In the genomic region with DNA sequence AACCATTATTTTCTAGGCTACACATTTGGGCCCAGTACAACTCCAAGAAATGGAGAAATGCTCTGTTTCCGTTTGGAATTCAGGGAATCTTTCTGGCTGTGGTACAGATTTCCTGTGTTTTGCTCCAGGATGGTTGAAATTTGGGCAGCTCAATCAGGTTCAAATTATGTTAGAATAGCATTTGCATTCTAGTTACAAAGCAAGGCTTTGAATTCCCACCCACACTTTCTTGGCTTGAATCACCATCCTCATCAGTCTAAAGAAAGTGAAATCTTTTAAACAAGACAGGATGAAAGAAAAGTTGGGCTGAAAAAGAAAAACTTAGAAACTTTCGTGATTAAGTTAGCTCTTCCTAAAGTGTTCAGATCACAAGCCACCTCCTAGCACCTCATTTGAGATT, we compare ENCODE assay signal across 25 cellular contexts.
DNase-seq lines count a peak whose midpoint lies in the region; FAIRE-seq and TF ChIP-seq lines count a peak whose summit lies in the region.
"Had no signal": no experiment of that assay in that cellular context is flagged by ENCODE, and none has a peak within 500 bp of the region (broad histone marks: within the 10 kb centered on the region; RNA-seq: fewer than 3 reads in every experiment).

No MANE protein-coding gene starts in this region.

- FAIRE-seq in astrocyte (lab: Jason Lieb, UNC): peak; percentile 9
- FAIRE-seq: A204.1, D721Med, G401.6, GM12891, GM19239 had no signal

- no peaks in the 10 kb centered on the region for H3K27me3 Mint-ChIP-seq in astrocyte (ENCODE audit: low read depth, unreplicated experiment)
- H3K27me3 Mint-ChIP-seq: B cell; CD4-positive, alpha-beta T cell had no signal

- intact Hi-C loops in posterior cingulate gyrus (cut with DNase I): loop anchor here (10.0 kb wide), 1 partner anchor 368 kb away; the partner anchor contains the start of gene ANOS1

- no peaks in the 10 kb centered on the region for H3K9me3 Mint-ChIP-seq in astrocyte (ENCODE audit: unreplicated experiment)
- H3K9me3 Mint-ChIP-seq: CD4-positive, alpha-beta T cell had no signal

- H3K4me1 Mint-ChIP-seq in astrocyte (ENCODE audit: low read depth, unreplicated experiment): no peaks in the 10 kb centered on the region
- H3K4me1 Mint-ChIP-seq: B cell had no signal

- H3K27ac ChIP-seq in astrocyte (ENCODE audit: low read depth, low read length): no peak overlapping the region
- H3K27ac ChIP-seq: BLaER1 treated with 17β-estradiol and CSF1 and Interleukin-3, amounts not matched to agents 10 nM and 100 nM; C4-2B had no signal

- peak overlapping the region; percentile 36 for H3K4me2 ChIP-seq in astrocyte (ENCODE audit: low read length)
- H3K4me2 ChIP-seq: BLaER1 treated with 17β-estradiol and CSF1 and Interleukin-3, amounts not matched to agents 10 nM and 100 nM had no signal

- H3K4me3 Mint-ChIP-seq in astrocyte (ENCODE audit: unreplicated experiment): no peak overlapping the region
- H3K4me3 Mint-ChIP-seq: B cell; CD4-positive, alpha-beta T cell; CD8-positive, alpha-beta T cell had no signal

- no peak overlapping the region for H2AFZ ChIP-seq in astrocyte (ENCODE audit: low read depth, low read length)

- H3K9me3 ChIP-seq in astrocyte (ENCODE audit: insufficient read depth, low read depth, low read length): no peaks in the 10 kb centered on the region
- H3K9me3 ChIP-seq: BLaER1 treated with 17β-estradiol and CSF1 and Interleukin-3, amounts not matched to agents 10 nM and 100 nM; Caco-2 had no signal

- H3K4me1 ChIP-seq in astrocyte (ENCODE audit: insufficient read depth, low read length): no peaks in the 10 kb centered on the region
- H3K4me1 ChIP-seq: Caco-2 had no signal

- no peaks in the 10 kb centered on the region for H3K36me3 ChIP-seq in astrocyte (ENCODE audit: insufficient read depth, low read length)
- H3K36me3 ChIP-seq: BLaER1 treated with 17β-estradiol and CSF1 and Interleukin-3, amounts not matched to agents 10 nM and 100 nM had no signal

- no peak overlapping the region for H3K4me3 ChIP-seq in astrocyte (ENCODE audit: insufficient read depth, low read depth, low read length)
- H3K4me3 ChIP-seq: BLaER1 treated with 17β-estradiol and CSF1 and Interleukin-3, amounts not matched to agents 10 nM and 100 nM had no signal

- DNase-seq in astrocyte (ENCODE audit: low read depth) (peak; percentile 65), astrocyte of the hippocampus (ENCODE audit: low read depth, low spot score) (peak; percentile 63), inferior parietal cortex (ENCODE audit: extremely low spot score) (peak; percentile 6), pons (ENCODE audit: low spot score) (peak; percentile 7), Kasumi-1 (lab: John Stamatoyannopoulos, UW) (no peak), posterior cingulate gyrus (no peak), LoVo (ENCODE audit: low spot score) (no peak)
- no peak for DNase-seq in activated CD4-positive, alpha-beta T cell treated with anti-CD3 and anti-CD28 coated beads, Interleukin-2, amount 50 U/mL, for 4 hours
- DNase-seq: 8988T; ACHN; AML-193; Caco-2; Calu3; CD4-positive, alpha-beta T cell; CD8-positive, alpha-beta T cell; DMS79 treated with DMSO at 0.1 percent for 48 hours; GF-D8 had no signal

- no peaks in the 10 kb centered on the region for H4K20me1 ChIP-seq in astrocyte (ENCODE audit: insufficient read depth, low read length)
- H4K20me1 ChIP-seq: BLaER1 treated with 17β-estradiol and CSF1 and Interleukin-3, amounts not matched to agents 10 nM and 100 nM had no signal

- H3K27me3 ChIP-seq in astrocyte (ENCODE audit: insufficient read depth, low read length): no peaks in the 10 kb centered on the region
- H3K27me3 ChIP-seq: BLaER1 treated with 17β-estradiol and CSF1 and Interleukin-3, amounts not matched to agents 10 nM and 100 nM had no signal

- H3K79me2 ChIP-seq in astrocyte (ENCODE audit: insufficient read depth, low read length): no peaks in the 10 kb centered on the region

- H3K9ac ChIP-seq in astrocyte (ENCODE audit: low read length): no peak overlapping the region
- H3K9ac ChIP-seq: BLaER1 treated with 17β-estradiol and CSF1 and Interleukin-3, amounts not matched to agents 10 nM and 100 nM had no signal

- H3K27ac Mint-ChIP-seq in astrocyte (ENCODE audit: unreplicated experiment): no peak overlapping the region
- H3K27ac Mint-ChIP-seq: B cell; CD4-positive, alpha-beta T cell; CD8-positive, alpha-beta T cell had no signal

- no peak for TF ChIP-seq CTCF in astrocyte (IDR thresholded peaks at IDR 0.05; ENCODE audit: insufficient read depth, low read depth, low read length)

- H3K36me3 Mint-ChIP-seq in astrocyte (ENCODE audit: low read depth, unreplicated experiment): no peaks in the 10 kb centered on the region
- H3K36me3 Mint-ChIP-seq: CD8-positive, alpha-beta T cell had no signal

Comparison
In these comparisons a context has a peak if more than half of its experiments do, and no peak if none do; other contexts are left out.
1. DNase-seq: peak in astrocyte (single experiment), astrocyte of the hippocampus (single experiment), inferior parietal cortex (single experiment) and pons (single experiment); none in Kasumi-1 (0 of 2), posterior cingulate gyrus (0 of 10), LoVo (single experiment) and activated CD4-positive, alpha-beta T cell treated with anti-CD3 and anti-CD28 coated beads, Interleukin-2, amount 50 U/mL, for 4 hours (0 of 2).